ENCODE assay signal across 22 cellular contexts in genomic region chrX:129511689-129512088, GRCh38. TPM values are rescaled to one million over a fixed set of nuclear protein-coding genes. Genes with fewer than 3 reads are reported as not detected.
"Had no signal": no experiment of that assay in that cellular context is flagged by ENCODE, and none has a peak within 500 bp of the region (broad histone marks: within the 10 kb centered on the region; RNA-seq: fewer than 3 reads in every experiment).

No MANE protein-coding gene starts in this region.

- H3K4me1 ChIP-seq: heart left ventricle, left lung, lower lobe of right lung, right atrium auricular region, stomach had no signal

- H3K9me3 Mint-ChIP-seq: memory B cell; natural killer cell treated with Interleukin-12 subunit alpha and Interleukin-12 subunit beta and Interleukin-15 and Interleukin-18, amount 100 ng/mL, for 72 hours had no signal

- H3K36me3 ChIP-seq: left lung, neutrophil had no signal

- H3K4me3 ChIP-seq: dorsolateral prefrontal cortex, heart left ventricle, left lung, lower lobe of right lung, right atrium auricular region, stomach, thoracic aorta had no signal

- H3K4me3 Mint-ChIP-seq: memory B cell; natural killer cell treated with Interleukin-12 subunit alpha and Interleukin-12 subunit beta and Interleukin-15 and Interleukin-18, amount 100 ng/mL, for 72 hours had no signal

- ATAC-seq: esophagus mucosa; heart left ventricle; left lung; lower lobe of right lung; natural killer cell treated with Interleukin-12 subunit alpha and Interleukin-12 subunit beta and Interleukin-15 and Interleukin-18, amount 100 ng/mL, for 72 hours had no signal

- H3K9me3 ChIP-seq: heart left ventricle, left lung, lower lobe of right lung, neutrophil, right atrium auricular region, stomach, thoracic aorta had no signal

- H3K27ac Mint-ChIP-seq: memory B cell; natural killer cell treated with Interleukin-12 subunit alpha and Interleukin-12 subunit beta and Interleukin-15 and Interleukin-18, amount 100 ng/mL, for 72 hours had no signal

- H3K4me1 Mint-ChIP-seq: memory B cell had no signal

- H3K27me3 ChIP-seq: left lung, neutrophil, right atrium auricular region, stomach had no signal

- H3K36me3 Mint-ChIP-seq: memory B cell; natural killer cell treated with Interleukin-12 subunit alpha and Interleukin-12 subunit beta and Interleukin-15 and Interleukin-18, amount 100 ng/mL, for 72 hours had no signal

- DNase-seq: cortex of kidney; dorsolateral prefrontal cortex; effector CD8-positive, alpha-beta T cell; heart left ventricle; hippocampal formation; kidney glomerular epithelial cell; left lung; lower lobe of right lung; midbrain; posterior cingulate gyrus; small intestine; stimulated activated CD4-positive, alpha-beta T cell treated with anti-CD3 and anti-CD28 coated beads, Interleukin-12 subunit alpha, Interleukin-12 subunit beta, amount 100 ng/mL, for 4 hours; stimulated activated naive CD4-positive, alpha-beta T cell; stomach; substantia nigra; trophoblast cell had no signal

- H3K27ac ChIP-seq: dorsolateral prefrontal cortex, heart left ventricle, left lung, lower lobe of right lung, neutrophil, right atrium auricular region, stomach, thoracic aorta had no signal

RNA-seq across cellular contexts. Expression of gene SMARCA1, which starts 11.6 kb away (rescaled TPM):
- total RNA-seq: natural killer cell treated with Interleukin-12 subunit alpha and Interleukin-12 subunit beta and Interleukin-15 and Interleukin-18, amount 100 ng/mL, for 72 hours had no signal
